In the genomic region with DNA sequence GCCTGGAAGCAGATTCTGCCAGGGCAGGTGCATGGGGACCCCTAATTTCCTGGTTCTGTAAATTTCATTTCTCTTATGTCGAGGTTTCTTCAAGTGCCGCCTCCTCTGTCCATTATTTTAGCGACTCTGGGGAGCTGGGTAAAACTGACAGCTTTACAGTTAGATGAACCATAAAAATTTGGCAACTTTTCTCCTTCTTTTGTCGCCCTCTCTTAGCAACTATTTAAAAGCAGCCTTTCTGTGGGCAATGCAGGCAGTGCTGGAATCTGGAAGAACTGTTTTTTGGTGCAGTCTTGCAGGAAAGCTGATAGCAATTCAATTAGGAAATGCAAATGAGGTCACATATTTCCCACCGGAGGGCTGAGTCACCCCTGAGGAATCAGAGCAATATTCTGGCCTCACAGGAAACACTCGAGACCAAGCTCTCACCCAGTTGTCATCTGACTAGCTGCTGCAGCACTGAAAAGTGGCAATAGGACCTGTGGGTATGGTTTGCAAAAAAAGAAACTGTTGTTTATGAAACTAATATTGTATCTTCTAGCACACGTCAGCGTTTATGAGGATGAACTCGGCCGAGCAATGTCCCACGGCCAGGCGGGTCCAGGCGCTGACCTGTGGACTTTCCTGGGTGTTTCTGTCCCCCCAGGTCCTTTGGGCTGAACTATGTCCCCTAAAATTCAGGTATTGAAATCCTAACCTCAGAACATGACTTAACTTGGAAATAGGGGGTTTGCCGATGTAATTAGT, we compare ENCODE assay signal across 1 cellular context.
TF ChIP-seq lines count a peak whose summit lies in the region.

No MANE protein-coding gene starts in this region.

TF ChIP-seq in HepG2, 621 proteins besides CTCF, POLR2A, EP300 and RAD21 (continued from another document):
- TF ChIP-seq, protein P1, sequence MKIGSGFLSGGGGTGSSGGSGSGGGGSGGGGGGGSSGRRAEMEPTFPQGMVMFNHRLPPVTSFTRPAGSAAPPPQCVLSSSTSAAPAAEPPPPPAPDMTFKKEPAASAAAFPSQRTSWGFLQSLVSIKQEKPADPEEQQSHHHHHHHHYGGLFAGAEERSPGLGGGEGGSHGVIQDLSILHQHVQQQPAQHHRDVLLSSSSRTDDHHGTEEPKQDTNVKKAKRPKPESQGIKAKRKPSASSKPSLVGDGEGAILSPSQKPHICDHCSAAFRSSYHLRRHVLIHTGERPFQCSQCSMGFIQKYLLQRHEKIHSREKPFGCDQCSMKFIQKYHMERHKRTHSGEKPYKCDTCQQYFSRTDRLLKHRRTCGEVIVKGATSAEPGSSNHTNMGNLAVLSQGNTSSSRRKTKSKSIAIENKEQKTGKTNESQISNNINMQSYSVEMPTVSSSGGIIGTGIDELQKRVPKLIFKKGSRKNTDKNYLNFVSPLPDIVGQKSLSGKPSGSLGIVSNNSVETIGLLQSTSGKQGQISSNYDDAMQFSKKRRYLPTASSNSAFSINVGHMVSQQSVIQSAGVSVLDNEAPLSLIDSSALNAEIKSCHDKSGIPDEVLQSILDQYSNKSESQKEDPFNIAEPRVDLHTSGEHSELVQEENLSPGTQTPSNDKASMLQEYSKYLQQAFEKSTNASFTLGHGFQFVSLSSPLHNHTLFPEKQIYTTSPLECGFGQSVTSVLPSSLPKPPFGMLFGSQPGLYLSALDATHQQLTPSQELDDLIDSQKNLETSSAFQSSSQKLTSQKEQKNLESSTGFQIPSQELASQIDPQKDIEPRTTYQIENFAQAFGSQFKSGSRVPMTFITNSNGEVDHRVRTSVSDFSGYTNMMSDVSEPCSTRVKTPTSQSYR (CRISPR knock-in tag; IDR thresholded peaks at IDR 0.05; ENCODE audit: borderline replicate concordance): no peak
